Comparison of ENCODE assay signal across 8 cellular contexts in genomic region chr22:40636380-40637180, GRCh38. TPM values are rescaled to one million over a fixed set of nuclear protein-coding genes. Genes with fewer than 3 reads are reported as not detected.
DNase-seq lines count a peak whose midpoint lies in the region; ATAC-seq, FAIRE-seq and TF ChIP-seq lines count a peak whose summit lies in the region.

MRTFA (minus strand) TSS chr22:40636719.

- TF ChIP-seq CTCF in AG10803 (conservative IDR thresholded peaks at IDR 0.05; ENCODE audit: low read length), result no peak

- FAIRE-seq in islet of Langerhans (lab: Jason Lieb, UNC), result peak; percentile 92

- H3K4me3 ChIP-seq in AG10803 (ENCODE audit: low read length), result peak within 1 kb of the TSS; percentile 93

- ATAC-seq in GM19043 (IDR thresholded peaks at IDR 0.05; ENCODE audit: low read depth, unreplicated experiment), result peak; percentile 86
- ATAC-seq in HG03378 (IDR thresholded peaks at IDR 0.05; ENCODE audit: unreplicated experiment), result peak; percentile 83

- DNase-seq in AG10803 (ENCODE audit: low read depth) (peak; percentile 100), NCI-H460 (ENCODE audit: extremely low read depth, low read depth) (peak; percentile 98), cerebellar nuclear complex (lab: John Stamatoyannopoulos, UW) (peak; percentile 99 to 100)
- DNase-seq in activated CD4-positive, CD25-positive, alpha-beta regulatory T cell treated with anti-CD3 and anti-CD28 coated beads, Interleukin-2, amount 50 U/mL, for 72 hours, result peak; percentile 99
- peak; percentile 99 for DNase-seq in stimulated activated CD4-positive, alpha-beta T cell treated with anti-CD3 and anti-CD28 coated beads, Interleukin-12 subunit alpha, Interleukin-12 subunit beta, amount 100 ng/mL, for 4 hours

RNA-seq across cellular contexts. Expression of gene MRTFA, which starts in this region (rescaled TPM):
- 5.7 and 8.3 TPM in 2 replicates for total RNA-seq in NCI-H460 (2014; rRNA removed; shearing (Covaris generic))
- polyA plus RNA-seq in NCI-H460 (2014; cell fraction: nucleus; rRNA removed), result 18.7 and 19.1 TPM in 2 replicates

Comparison
In these comparisons a context has a peak if more than half of its experiments do, and no peak if none do; other contexts are left out.
1. Peak in every context shown above with its lines: DNase-seq, ATAC-seq and H3K4me3 ChIP-seq.